ENCODE assay signal across 9 cellular contexts in genomic region chr12:47082963-47083621, GRCh38. TPM values are rescaled to one million over a fixed set of nuclear protein-coding genes. Genes with fewer than 3 reads are reported as not detected.
DNase-seq lines count a peak whose midpoint lies in the region; ATAC-seq, FAIRE-seq and TF ChIP-seq lines count a peak whose summit lies in the region.
"Had no signal": no experiment of that assay in that cellular context is flagged by ENCODE, and none has a peak within 500 bp of the region (broad histone marks: within the 10 kb centered on the region; RNA-seq: fewer than 3 reads in every experiment).

No MANE protein-coding gene starts in this region.

- H3K27me3 Mint-ChIP-seq in activated CD8-positive, alpha-beta T cell treated with anti-CD3 and anti-CD28 coated beads for 36 hours: no peaks in the 10 kb centered on the region

- H3K36me3 Mint-ChIP-seq in activated CD8-positive, alpha-beta T cell treated with anti-CD3 and anti-CD28 coated beads for 36 hours (ENCODE audit: low read depth): peaks cover 18% of the 10 kb centered on the region

- CTCF ChIA-PET in activated CD8-positive, alpha-beta T cell treated with anti-CD3 and anti-CD28 coated beads for 36 hours (lab: Charles Lee): interaction anchor here (1.5 to 4.4 kb wide), 5 partner anchors 12 to 315 kb away, joined by 3 to 22 read pairs (median 10); no protein-coding TSS in a partner anchor

- no peaks in the 10 kb centered on the region for H3K9me3 Mint-ChIP-seq in activated CD8-positive, alpha-beta T cell treated with anti-CD3 and anti-CD28 coated beads for 36 hours

- peak overlapping the region; percentile 90 for H3K27ac ChIP-seq in keratinocyte (ENCODE audit: control insufficient read depth, insufficient read depth, low read length)
- H3K27ac ChIP-seq: right atrium auricular region had no signal

- H2AFZ ChIP-seq in keratinocyte (ENCODE audit: control insufficient read depth, low read length): no peak overlapping the region

- FAIRE-seq in keratinocyte (lab: Jason Lieb, UNC): peak; percentile 61

- no peaks in the 10 kb centered on the region for H3K9me3 ChIP-seq in keratinocyte (ENCODE audit: control insufficient read depth, low read depth, low read length)
- H3K9me3 ChIP-seq: right atrium auricular region had no signal

- H3K9me1 ChIP-seq in keratinocyte (ENCODE audit: control insufficient read depth, extremely low read depth, insufficient read depth, low read length): no peaks in the 10 kb centered on the region

- peak overlapping the region; percentile 89 for H3K4me2 ChIP-seq in keratinocyte (ENCODE audit: control insufficient read depth, extremely low read depth, insufficient read depth, low read depth, low read length)

- no peak overlapping the region for H3K4me3 Mint-ChIP-seq in activated CD8-positive, alpha-beta T cell treated with anti-CD3 and anti-CD28 coated beads for 36 hours

- H3K4me1 ChIP-seq in keratinocyte (ENCODE audit: control insufficient read depth, extremely low read depth, insufficient read depth, low read length): peaks cover 74% of the 10 kb centered on the region

- peaks cover 36% of the 10 kb centered on the region for H3K79me2 ChIP-seq in keratinocyte (ENCODE audit: control insufficient read depth, insufficient read depth, low read length)

- dilution Hi-C loops in keratinocyte (cut with MboI; ENCODE audit: extremely low pct_ligation_motif_present, low sequenced_read_pairs): no loop called here

- DNase-seq in AG09319 (ENCODE audit: extremely low read depth, low read depth) (peak; percentile 65), HCEC 1CT (peak; percentile 96), keratinocyte (ENCODE audit: low read depth, low spot score) (peak; percentile 76), iPS-NIHi11 (ENCODE audit: low spot score) (no peak), DMS114 treated with DMSO at 0.1 percent for 48 hours (lab: John Stamatoyannopoulos, UW; ENCODE audit: unreplicated experiment) (no peak)
- no peak for DNase-seq in activated CD8-positive, alpha-beta T cell treated with anti-CD3 and anti-CD28 coated beads for 36 hours

- intact Hi-C loops in activated CD8-positive, alpha-beta T cell treated with anti-CD3 and anti-CD28 coated beads for 36 hours (cut with micrococcal nuclease): loop anchor here (5.0 to 10.0 kb wide), 3 partner anchors 109 to 312 kb away; no protein-coding TSS in a partner anchor

- ATAC-seq in activated CD8-positive, alpha-beta T cell treated with anti-CD3 and anti-CD28 coated beads for 36 hours: no peak
- ATAC-seq in HG03378 (IDR thresholded peaks at IDR 0.05; ENCODE audit: unreplicated experiment): no peak
- ATAC-seq in GM19395 (IDR thresholded peaks at IDR 0.05; ENCODE audit: unreplicated experiment): no peak

- POLR2A ChIA-PET in activated CD8-positive, alpha-beta T cell treated with anti-CD3 and anti-CD28 coated beads for 36 hours (lab: Charles Lee): interaction anchor here (1.0 to 10.4 kb wide), 2 partner anchors 111 to 130 kb away, joined by 4 to 170 read pairs; no protein-coding TSS in a partner anchor

- no peak overlapping the region for H3K9ac ChIP-seq in keratinocyte (ENCODE audit: control insufficient read depth, extremely low read depth, insufficient read depth, low read length)

- peaks cover 67% of the 10 kb centered on the region for H3K4me1 Mint-ChIP-seq in activated CD8-positive, alpha-beta T cell treated with anti-CD3 and anti-CD28 coated beads for 36 hours (ENCODE audit: low read depth)

- peaks cover under 1 to 7% of the 10 kb centered on the region in 2 experiments for H3K36me3 ChIP-seq in keratinocyte (ENCODE audit: control insufficient read depth in 2 of 2, extremely low read depth in 1 of 2, insufficient read depth in 2 of 2, low read length in 2 of 2)
- H3K36me3 ChIP-seq: right atrium auricular region had no signal

- H3K27ac Mint-ChIP-seq in activated CD8-positive, alpha-beta T cell treated with anti-CD3 and anti-CD28 coated beads for 36 hours: peak overlapping the region; percentile 82

- H3K27me3 ChIP-seq in keratinocyte (ENCODE audit: control insufficient read depth, extremely low read depth, insufficient read depth, low read length): no peaks in the 10 kb centered on the region
- H3K27me3 ChIP-seq: right atrium auricular region had no signal

- H4K20me1 ChIP-seq in keratinocyte (ENCODE audit: control insufficient read depth, extremely low read depth, insufficient read depth, low read length): no peaks in the 10 kb centered on the region

- TF ChIP-seq CTCF in AG09319 (IDR thresholded peaks at IDR 0.05; ENCODE audit: low read depth, low read length) (no peak), keratinocyte (optimal IDR thresholded peaks at IDR 0.05 in 1 of 3, IDR thresholded peaks at IDR 0.05 in 1 of 3, conservative IDR thresholded peaks at IDR 0.05 in 1 of 3; ENCODE audit: extremely low read depth in 1 of 3, insufficient read depth in 2 of 3, low read length in 3 of 3) (no peak)
- TF ChIP-seq CTCF in activated CD8-positive, alpha-beta T cell treated with anti-CD3 and anti-CD28 coated beads for 36 hours (IDR thresholded peaks at IDR 0.05): no peak

- peak overlapping the region in 1 of 3 experiments; percentile 29 for H3K4me3 ChIP-seq in keratinocyte (ENCODE audit: control insufficient read depth in 2 of 3, extremely low read depth in 1 of 3, insufficient read depth in 2 of 3, low read depth in 1 of 3, low read length in 3 of 3)
- H3K4me3 ChIP-seq: right atrium auricular region had no signal

RNA-seq across cellular contexts. Expression of gene AMIGO2, which starts 3.3 kb away (rescaled TPM):
- 10 to 100 TPM; 12.1 to 12.5 TPM for total RNA-seq in activated CD8-positive, alpha-beta T cell treated with anti-CD3 and anti-CD28 coated beads for 36 hours
- 50.7 to 76.5 TPM (median 71.3 TPM) in 3 replicates for polyA plus RNA-seq in keratinocyte
- 8.3 TPM for polyA plus RNA-seq in keratinocyte (2011; ENCODE audit: low read depth)
- polyA plus RNA-seq in keratinocyte (2011; cell fraction: cytosol; rRNA removed): 29.4 and 57.4 TPM in 2 replicates
- polyA plus RNA-seq in keratinocyte (2011; cell fraction: nucleus; rRNA removed): 135 and 145 TPM in 2 replicates
- 12.8 and 59.8 TPM in 2 replicates for polyA plus RNA-seq in keratinocyte (2012; ENCODE audit: low replicate concordance)
- 33.5 to 51.5 TPM (median 39.6 TPM) in 3 replicates for polyA minus RNA-seq in keratinocyte
- polyA minus RNA-seq in keratinocyte (2011; cell fraction: cytosol; rRNA and poly(A)+ RNA removed): 30.3 TPM
- polyA minus RNA-seq in keratinocyte (2011; cell fraction: nucleus; rRNA and poly(A)+ RNA removed): 45.1 and 74.9 TPM in 2 replicates

RNA-seq across cellular contexts. Expression of gene PCED1B, which starts 3.7 kb away (rescaled TPM):
- total RNA-seq in activated CD8-positive, alpha-beta T cell treated with anti-CD3 and anti-CD28 coated beads for 36 hours: 100 to 1,000 TPM; 117 to 119 TPM
- 3.1 to 3.7 TPM (median 3.2 TPM) in 3 replicates for polyA plus RNA-seq in keratinocyte
- polyA plus RNA-seq in keratinocyte (2011; ENCODE audit: low read depth): 2.0 TPM
- polyA plus RNA-seq in keratinocyte (2011; cell fraction: cytosol; rRNA removed): 2.4 and 4.7 TPM in 2 replicates
- 7.8 and 13.8 TPM in 2 replicates for polyA plus RNA-seq in keratinocyte (2011; cell fraction: nucleus; rRNA removed)
- polyA plus RNA-seq in keratinocyte (2012; ENCODE audit: low replicate concordance): 5.1 and 8.0 TPM in 2 replicates
- 2.9 to 5.0 TPM (median 4.4 TPM) in 3 replicates for polyA minus RNA-seq in keratinocyte
- 2.1 TPM for polyA minus RNA-seq in keratinocyte (2011; cell fraction: cytosol; rRNA and poly(A)+ RNA removed)
- polyA minus RNA-seq in keratinocyte (2011; cell fraction: nucleus; rRNA and poly(A)+ RNA removed): 3.2 and 4.5 TPM in 2 replicates

Comparison
In these comparisons a context has a peak if more than half of its experiments do, and no peak if none do; other contexts are left out.
1. DNase-seq: peak in AG09319 (single experiment), HCEC 1CT (single experiment) and keratinocyte (single experiment); none in activated CD8-positive, alpha-beta T cell treated with anti-CD3 and anti-CD28 coated beads for 36 hours (single experiment), iPS-NIHi11 (single experiment) and DMS114 treated with DMSO at 0.1 percent for 48 hours (single experiment).